In genomic region chr6:32843321-32843978, GRCh38 we compare ENCODE assay signal across 8 cellular contexts. TPM values are rescaled to one million over a fixed set of nuclear protein-coding genes. Genes with fewer than 3 reads are reported as not detected.
DNase-seq lines count a peak whose midpoint lies in the region; ATAC-seq and TF ChIP-seq lines count a peak whose summit lies in the region.

No MANE protein-coding gene starts in this region.

- peaks cover 26% of the 10 kb centered on the region for H3K36me3 Mint-ChIP-seq in IgD-negative memory B cell

- peaks cover 55 to 68% (median 57%) of the 10 kb centered on the region in 3 donors for H3K4me1 Mint-ChIP-seq in IgD-negative memory B cell

- WGBS in body of pancreas, 2 donors: 5 to 13% methylated on average over 21 to 28 of the region's 28 CpGs

- ATAC-seq in body of pancreas: no peak
- no peak for ATAC-seq in HG03565 (IDR thresholded peaks at IDR 0.05; ENCODE audit: unreplicated experiment)
- no peak for ATAC-seq in HG02759 (IDR thresholded peaks at IDR 0.05; ENCODE audit: unreplicated experiment)

- no peaks in the 10 kb centered on the region for H3K27me3 Mint-ChIP-seq in IgD-negative memory B cell

- TF ChIP-seq CTCF in body of pancreas (IDR thresholded peaks at IDR 0.05): no peak
- no peak for TF ChIP-seq CTCF in uterus (IDR thresholded peaks at IDR 0.05)

- intact Hi-C loops in body of pancreas (cut with DNase I) (no loop called here), uterus (cut with DNase I; ENCODE audit: low total_unique reads) (no loop called here)

- peaks cover 0 to under 1% (median 0%) of the 10 kb centered on the region in 3 donors for H3K9me3 Mint-ChIP-seq in IgD-negative memory B cell

- no peaks in the 10 kb centered on the region for H3K27me3 ChIP-seq in body of pancreas
- H3K27me3 ChIP-seq in uterus: no peaks in the 10 kb centered on the region

- H3K4me3 ChIP-seq in body of pancreas (peak overlapping the region; percentile 39 to 61), uterus (peak overlapping the region; percentile 68 to 72)

- TF ChIP-seq POLR2A in body of pancreas (IDR thresholded peaks at IDR 0.05) (no peak), uterus (IDR thresholded peaks at IDR 0.05) (no peak)

- H3K27ac ChIP-seq in body of pancreas: peak overlapping the region; percentile 80 to 93 (median 86)
- H3K27ac ChIP-seq in uterus: peak overlapping the region; percentile 90 to 96

- no peaks in the 10 kb centered on the region for H3K9me3 ChIP-seq in body of pancreas
- no peaks in the 10 kb centered on the region for H3K9me3 ChIP-seq in uterus

- DNase-seq in COR-L47 (lab: John Stamatoyannopoulos, UW) (peak; percentile 6), body of pancreas (no peak), lung microvascular endothelial cell (ENCODE audit: low read depth in 2 of 2) (peak; percentile 6 to 7), uterus (no peak), kidney glomerular epithelial cell (lab: John Stamatoyannopoulos, UW) (no peak)

- H3K36me3 ChIP-seq in body of pancreas (replicated peaks in 1 of 2; ENCODE audit: insufficient read depth in 1 of 2, low read depth in 2 of 2) (peaks cover 0 to 11% of the 10 kb centered on the region in 2 donors), uterus (no peaks in the 10 kb centered on the region)

- peak overlapping the region; percentile 98 to 100 (median 100) for H3K27ac Mint-ChIP-seq in IgD-negative memory B cell

- H3K4me1 ChIP-seq in body of pancreas (peaks cover 17% of the 10 kb centered on the region), uterus (no peaks in the 10 kb centered on the region)

- H3K4me3 Mint-ChIP-seq in IgD-negative memory B cell: peak overlapping the region; percentile 95 to 100 (median 97)

RNA-seq across cellular contexts. Expression of gene PSMB8, which starts 0.4 kb away (rescaled TPM):
- 366 TPM for polyA plus RNA-seq in IgD-negative memory B cell
- total RNA-seq in body of pancreas (10 to 100 TPM in 1 of 2 donors, 1 to 10 TPM in 1; 9.9 to 24.1 TPM), lung microvascular endothelial cell (42.1 and 57.8 TPM in 2 replicates), uterus (10 to 100 TPM; 23.5 to 60.1 (median 27.2) TPM)

RNA-seq across cellular contexts. Expression of gene TAP2, which starts 4.9 kb away (rescaled TPM):
- 26.8 TPM for polyA plus RNA-seq in IgD-negative memory B cell
- total RNA-seq in body of pancreas (10 to 100 TPM in 1 of 2 donors, 1 to 10 TPM in 1; 5.2 to 13.8 TPM), lung microvascular endothelial cell (15.0 and 30.4 TPM in 2 replicates), uterus (10 to 100 TPM in 2 of 4 donors, 1 to 10 TPM in 2; 3.0 to 42.4 (median 21.5) TPM)

RNA-seq across cellular contexts. Expression of gene TAP1, which starts 10.1 kb away (rescaled TPM):
- polyA plus RNA-seq in IgD-negative memory B cell: 219 TPM
- total RNA-seq in body of pancreas (10 to 100 TPM in 1 of 2 donors, 1 to 10 TPM in 1; 7.9 to 12.2 TPM), lung microvascular endothelial cell (22.4 and 31.7 TPM in 2 replicates), uterus (10 to 100 TPM; 18.2 to 62.2 (median 26.5) TPM)

RNA-seq across cellular contexts. Expression of gene PSMB9, which starts 10.5 kb away (rescaled TPM):
- 695 TPM for polyA plus RNA-seq in IgD-negative memory B cell
- 10 to 100 TPM in 1 of 2 donors, 1 to 10 TPM in 1; 4.6 to 14.5 TPM for total RNA-seq in body of pancreas
- total RNA-seq in lung microvascular endothelial cell: 20.5 and 24.8 TPM in 2 replicates
- 10 to 100 TPM; 14.0 to 50.7 (median 38.6) TPM for total RNA-seq in uterus

RNA-seq across cellular contexts. Expression of gene HLA-DOB, which starts 26.6 kb away (rescaled TPM):
- polyA plus RNA-seq in IgD-negative memory B cell: 368 TPM
- total RNA-seq in body of pancreas (not detected), lung microvascular endothelial cell (0.22 TPM in 1 of 2 replicates, not detected in the other), uterus (under 1 TPM in 2 of 4 donors, not detected in 2; 0.28 to 0.82 TPM)

Comparison
In these comparisons a context has a peak if more than half of its experiments do, and no peak if none do; other contexts are left out.
1. DNase-seq: peak in COR-L47 (single experiment) and lung microvascular endothelial cell (2 of 2); none in body of pancreas (0 of 4), uterus (0 of 2) and kidney glomerular epithelial cell (single experiment).